Comparison of ENCODE assay signal across 19 cellular contexts in the genomic region with DNA sequence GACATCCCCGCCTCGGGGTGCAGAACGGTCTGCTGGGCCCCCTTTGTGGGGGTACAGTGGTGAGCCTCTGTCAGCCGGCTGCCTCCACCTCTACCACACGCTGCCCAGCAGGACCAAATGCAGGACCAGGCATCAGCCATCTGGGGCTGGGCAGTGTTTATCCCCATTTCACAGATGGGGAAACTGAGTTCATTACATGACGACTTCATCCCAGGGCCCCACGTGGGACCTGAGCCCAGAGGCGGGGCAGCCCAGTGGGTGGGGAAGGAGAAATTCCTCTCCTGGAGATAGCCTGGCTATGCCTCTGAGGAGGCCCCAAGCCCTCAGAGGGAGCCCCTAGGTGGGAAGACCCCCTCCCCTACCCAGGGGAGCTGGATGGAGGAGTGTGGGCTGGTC. TPM values are rescaled to one million over a fixed set of nuclear protein-coding genes. Genes with fewer than 3 reads are reported as not detected.
DNase-seq lines count a peak whose midpoint lies in the region; ATAC-seq, FAIRE-seq and TF ChIP-seq lines count a peak whose summit lies in the region.
"Had no signal": no experiment of that assay in that cellular context is flagged by ENCODE, and none has a peak within 500 bp of the region (broad histone marks: within the 10 kb centered on the region; RNA-seq: fewer than 3 reads in every experiment).

No MANE protein-coding gene starts in this region.

- TF ChIP-seq CTCF in kidney (IDR thresholded peaks at IDR 0.05; ENCODE audit: borderline replicate concordance, extremely low read depth, insufficient read depth) (no peak), thyroid gland (IDR thresholded peaks at IDR 0.05) (no peak), H9 (conservative IDR thresholded peaks at IDR 0.05) (no peak), transverse colon (IDR thresholded peaks at IDR 0.05) (no peak)

- H3K4me3 ChIP-seq in Karpas-422 (ENCODE audit: low read length) (peak overlapping the region; percentile 22; the same call in 1 of the 2 replicates), kidney (ENCODE audit: low read length in 2 of 2) (no peak overlapping the region), thyroid gland (replicated peaks in 1 of 3) (peak overlapping the region in 1 of 3 donors; percentile 23), transverse colon (no peak overlapping the region)
- H3K4me3 ChIP-seq: GM23248 had no signal

- TF ChIP-seq POLR2A in thyroid gland (IDR thresholded peaks at IDR 0.05): no peak
- TF ChIP-seq POLR2A in transverse colon (IDR thresholded peaks at IDR 0.05): no peak

- no peak overlapping the region for H3K27ac Mint-ChIP-seq in H9
- no peak overlapping the region for H3K27ac Mint-ChIP-seq in natural killer cell treated with Interleukin-12 subunit alpha and Interleukin-12 subunit beta and Interleukin-15 and Interleukin-18, amount 100 ng/mL, for 72 hours
- H3K27ac Mint-ChIP-seq: CD4-positive, alpha-beta memory T cell; IgD-negative memory B cell had no signal

- no peak overlapping the region for H2BK12ac ChIP-seq in H9 (ENCODE audit: insufficient read length, low read depth, low read length)

- no peak overlapping the region for H3T11ph ChIP-seq in H9 (ENCODE audit: low read length)

- H2BK20ac ChIP-seq in H9 (ENCODE audit: low read depth, low read length, poor library complexity, severe bottlenecking): no peak overlapping the region

- H3K4me2 ChIP-seq in Karpas-422 (ENCODE audit: low read depth, low read length, poor library complexity, severe bottlenecking) (peak overlapping the region; percentile 67), H9 (ENCODE audit: insufficient read depth, insufficient read length, low read length) (no peak overlapping the region)

- H4K8ac ChIP-seq in H9 (replicated peaks; ENCODE audit: insufficient read length, low read depth, low read length): no peak overlapping the region

- no peak overlapping the region for H3K56ac ChIP-seq in H9 (ENCODE audit: insufficient read length, low read depth, low read length)

- H2AFZ ChIP-seq in Karpas-422 (ENCODE audit: low read length): no peak overlapping the region
- no peak overlapping the region for H2AFZ ChIP-seq in H9 (ENCODE audit: low read length)
- H2AFZ ChIP-seq: GM23248 had no signal

- H3K9me3 ChIP-seq in Karpas-422 (ENCODE audit: low read length) (peaks cover 8% of the 10 kb centered on the region), kidney (ENCODE audit: control insufficient read depth in 1 of 2, low read length in 2 of 2) (peaks cover 2 to 7% of the 10 kb centered on the region in 2 donors), thyroid gland (no peaks in the 10 kb centered on the region), H9 (ENCODE audit: control insufficient read depth, low read depth, low read length) (no peaks in the 10 kb centered on the region), transverse colon (peaks cover 0 to 5% of the 10 kb centered on the region in 2 donors)

- peaks cover 2 to 15% (median 2%) of the 10 kb centered on the region in 3 experiments; a peak in 6 of 7 replicates for H3K36me3 Mint-ChIP-seq in H9 (ENCODE audit: insufficient read depth in 1 of 3, low read depth in 3 of 3)
- peaks cover 2% of the 10 kb centered on the region for H3K36me3 Mint-ChIP-seq in natural killer cell treated with Interleukin-12 subunit alpha and Interleukin-12 subunit beta and Interleukin-15 and Interleukin-18, amount 100 ng/mL, for 72 hours
- H3K36me3 Mint-ChIP-seq: CD4-positive, alpha-beta memory T cell; IgD-negative memory B cell had no signal

- in situ Hi-C loops in transverse colon (cut with MboI; ENCODE audit: low pct_ligation_motif_present in 1 of 4, low pct_unique_long_range_greater_than_20kb in 1 of 4, low sequenced_read_pairs in 3 of 4): no loop called here

- TF ChIP-seq EP300 in transverse colon (IDR thresholded peaks at IDR 0.05; ENCODE audit: low read depth): no peak

- H3K4me1 Mint-ChIP-seq in H9: no peaks in the 10 kb centered on the region
- H3K4me1 Mint-ChIP-seq in natural killer cell treated with Interleukin-12 subunit alpha and Interleukin-12 subunit beta and Interleukin-15 and Interleukin-18, amount 100 ng/mL, for 72 hours (ENCODE audit: low read depth in 2 of 2): peaks cover 3 to 10% of the 10 kb centered on the region in 2 donors

- H4K91ac ChIP-seq in H9 (ENCODE audit: insufficient read length, low read depth, low read length): no peak overlapping the region

- peaks cover 5% of the 10 kb centered on the region; the same call in 1 of the 2 replicates for H3K27me3 Mint-ChIP-seq in H9 (ENCODE audit: low read depth)
- no peaks in the 10 kb centered on the region for H3K27me3 Mint-ChIP-seq in natural killer cell treated with Interleukin-12 subunit alpha and Interleukin-12 subunit beta and Interleukin-15 and Interleukin-18, amount 100 ng/mL, for 72 hours

- H3K23me2 ChIP-seq in H9 (ENCODE audit: insufficient read length, low read depth, low read length, poor library complexity, severe bottlenecking): no peaks in the 10 kb centered on the region

- H2AK5ac ChIP-seq in H9 (ENCODE audit: insufficient read length, low read length): no peak overlapping the region

- H3K4me3 Mint-ChIP-seq in H9: no peak overlapping the region
- H3K4me3 Mint-ChIP-seq in natural killer cell treated with Interleukin-12 subunit alpha and Interleukin-12 subunit beta and Interleukin-15 and Interleukin-18, amount 100 ng/mL, for 72 hours: no peak overlapping the region
- H3K4me3 Mint-ChIP-seq: CD4-positive, alpha-beta memory T cell had no signal

- H2BK5ac ChIP-seq in H9 (ENCODE audit: insufficient read length, low read length): no peak overlapping the region

- H3K36me3 ChIP-seq in Karpas-422 (ENCODE audit: insufficient read depth, low read length) (no peaks in the 10 kb centered on the region; the same call in 1 of the 2 replicates), kidney (ENCODE audit: control insufficient read depth in 1 of 2, insufficient read depth in 2 of 2, low read length in 2 of 2) (no peaks in the 10 kb centered on the region), thyroid gland (no peaks in the 10 kb centered on the region), transverse colon (no peaks in the 10 kb centered on the region)
- H3K36me3 ChIP-seq: BE2C had no signal

- no peak overlapping the region for H3K18ac ChIP-seq in H9 (ENCODE audit: insufficient read length, low read depth, low read length)

- H3K27me3 ChIP-seq in Karpas-422 (ENCODE audit: low read length) (no peaks in the 10 kb centered on the region), thyroid gland (no peaks in the 10 kb centered on the region), H9 (ENCODE audit: insufficient read depth, low read length) (no peaks in the 10 kb centered on the region), transverse colon (peaks cover 18% of the 10 kb centered on the region)
- H3K27me3 ChIP-seq: BE2C had no signal

- H3K27ac ChIP-seq in Karpas-422 (ENCODE audit: low read length): no peak overlapping the region
- no peak overlapping the region for H3K27ac ChIP-seq in kidney (ENCODE audit: low read depth in 2 of 2, low read length in 2 of 2)
- H3K27ac ChIP-seq in thyroid gland: peak overlapping the region; percentile 21 to 61 (median 46)
- H3K27ac ChIP-seq in H9 (ENCODE audit: insufficient read length, low read depth, low read length): no peak overlapping the region
- no peak overlapping the region for H3K27ac ChIP-seq in transverse colon
- H3K27ac ChIP-seq: GM23248 had no signal

- peak; percentile 9 for DNase-seq in Right ventricle myocardium inferior (ENCODE audit: missing footprints)
- DNase-seq in Right ventricle myocardium superior: no peak
- no peak for DNase-seq in Karpas-422
- DNase-seq in kidney: peak; percentile 68
- no peak for DNase-seq in thyroid gland
- DNase-seq in H9: no peak
- DNase-seq in natural killer cell treated with Interleukin-12 subunit alpha and Interleukin-12 subunit beta and Interleukin-15 and Interleukin-18, amount 100 ng/mL, for 72 hours (ENCODE audit: low spot score): no peak
- no peak for DNase-seq in transverse colon
- DNase-seq: 8988T; CD4-positive, alpha-beta memory T cell; EL; GM23248; NCI-H1105 treated with DMSO at 0.1 percent for 48 hours; NCI-H2081 treated with DMSO at 0.1 percent for 48 hours had no signal

- H3K4me1 ChIP-seq in Karpas-422 (ENCODE audit: low read length) (peaks cover 67% of the 10 kb centered on the region), kidney (ENCODE audit: control insufficient read depth in 1 of 2, insufficient read depth in 1 of 2, low read depth in 1 of 2, low read length in 2 of 2) (peaks cover 0 to 9% of the 10 kb centered on the region in 2 donors), thyroid gland (peaks cover 28 to 38% of the 10 kb centered on the region in 2 donors), H9 (ENCODE audit: insufficient read depth, low read length) (no peaks in the 10 kb centered on the region), transverse colon (peaks cover 0 to 10% (median 3%) of the 10 kb centered on the region in 4 donors)

- peak overlapping the region; percentile 37; the same call in 1 of the 2 replicates for H3K9ac ChIP-seq in Karpas-422 (ENCODE audit: low read length)
- no peak overlapping the region for H3K9ac ChIP-seq in kidney (ENCODE audit: low read length in 2 of 2)
- no peak overlapping the region for H3K9ac ChIP-seq in H9 (ENCODE audit: extremely low read depth, insufficient read length, low read length)
- H3K9ac ChIP-seq: GM23248 had no signal

- no peak overlapping the region for H3K4ac ChIP-seq in H9 (ENCODE audit: low read depth, low read length)

- H3K9me3 Mint-ChIP-seq in H9: peaks cover 9% of the 10 kb centered on the region in 2 experiments
- peaks cover 2% of the 10 kb centered on the region for H3K9me3 Mint-ChIP-seq in natural killer cell treated with Interleukin-12 subunit alpha and Interleukin-12 subunit beta and Interleukin-15 and Interleukin-18, amount 100 ng/mL, for 72 hours

- H2BK15ac ChIP-seq in H9 (ENCODE audit: low read depth, low read length): no peak overlapping the region

- H3K9me2 ChIP-seq in Karpas-422 (replicated peaks; ENCODE audit: insufficient read depth, low read length): no peaks in the 10 kb centered on the region

- H3K79me2 ChIP-seq in Karpas-422 (ENCODE audit: low read length): no peaks in the 10 kb centered on the region
- H3K79me2 ChIP-seq in H9 (ENCODE audit: insufficient read depth, low read length): no peaks in the 10 kb centered on the region

- H2BK120ac ChIP-seq in H9 (ENCODE audit: low read depth, low read length, poor library complexity, severe bottlenecking): no peak overlapping the region

- H3K14ac ChIP-seq in H9 (ENCODE audit: insufficient read depth, low read length): no peak overlapping the region

- 61% methylated on average over 4 of the region's 8 CpGs for WGBS in thyroid gland, 2 donors
- no CpG with 5 or more reads among the region's 8 CpGs for WGBS in H9 (ENCODE audit: extremely low coverage, insufficient read length, low lambda C conversion rate)
- WGBS in transverse colon (ENCODE audit: low coverage in 1 of 2), 2 donors: 63% methylated on average over 7 of the region's 8 CpGs; no CpG with 5 or more reads in 1 of the 2 donors

- ATAC-seq in Right ventricle myocardium inferior (no peak), Right ventricle myocardium superior (ENCODE audit: poor library complexity) (no peak)
- ATAC-seq in natural killer cell treated with Interleukin-12 subunit alpha and Interleukin-12 subunit beta and Interleukin-15 and Interleukin-18, amount 100 ng/mL, for 72 hours: no peak

- H4K20me1 ChIP-seq in Karpas-422 (ENCODE audit: insufficient read depth, low read depth, low read length) (no peaks in the 10 kb centered on the region), H9 (ENCODE audit: control insufficient read depth, insufficient read depth, insufficient read length) (no peaks in the 10 kb centered on the region)

- no peaks in the 10 kb centered on the region for H3K79me1 ChIP-seq in H9 (ENCODE audit: insufficient read depth, low read depth, low read length, poor library complexity, severe bottlenecking)

- no peak overlapping the region for H4K5ac ChIP-seq in H9 (ENCODE audit: insufficient read length, low read depth, low read length)

- FAIRE-seq in kidney (lab: Jason Lieb, UNC): no peak
- FAIRE-seq: GM12891, HTR-8/SVneo had no signal

- H3K23ac ChIP-seq in H9 (ENCODE audit: insufficient read length, low read depth, low read length): no peak overlapping the region

- intact Hi-C loops in Right ventricle myocardium inferior (cut with DNase I) (no loop called here), Right ventricle myocardium superior (cut with DNase I) (no loop called here), kidney (cut with DNase I) (no loop called here), thyroid gland (cut with DNase I) (no loop called here), transverse colon (cut with DNase I; ENCODE audit: low total_unique reads) (no loop called here)

RNA-seq across cellular contexts. Expression of gene CCDC187, which starts 7.1 kb away (rescaled TPM):
- total RNA-seq in Right ventricle myocardium inferior: not detected
- total RNA-seq in Right ventricle myocardium superior: not detected
- total RNA-seq in Karpas-422 (2014; rRNA removed; shearing (Covaris generic); ENCODE audit: low replicate concordance): 0.34 and 0.43 TPM in 2 replicates
- 2.3 TPM for total RNA-seq in kidney
- 0.84 TPM for polyA plus RNA-seq in kidney (ENCODE audit: insufficient read depth, low read depth, low replicate concordance)
- 1 to 10 TPM; 5.2 to 9.1 (median 6.2) TPM for total RNA-seq in thyroid gland
- total RNA-seq in H9 (2021): 0.07 and 0.09 TPM in 2 replicates
- not detected for total RNA-seq in natural killer cell treated with Interleukin-12 subunit alpha and Interleukin-12 subunit beta and Interleukin-15 and Interleukin-18, amount 100 ng/mL, for 72 hours
- 1 to 10 TPM in 1 of 4 donors, under 1 TPM in 2, not detected in 1; 0.40 to 1.1 (median 0.41) TPM for total RNA-seq in transverse colon
- total RNA-seq: CD4-positive, alpha-beta memory T cell; GM23248 had no signal
- polyA plus RNA-seq: AG04450; CD4-positive, alpha-beta memory T cell; GM23248 had no signal

RNA-seq across cellular contexts. Expression of gene GPSM1, which starts 16.3 kb away (rescaled TPM):
- total RNA-seq in Right ventricle myocardium inferior (48.6 TPM), Right ventricle myocardium superior (50.3 TPM), kidney (11.6 TPM), thyroid gland (10 to 100 TPM in 3 of 4 donors, 1 to 10 TPM in 1; 5.9 to 18.1 (median 12.2) TPM), H9 (2021) (22.1 and 24.7 TPM in 2 replicates), transverse colon (1 to 10 TPM; 2.3 to 8.6 (median 7.0) TPM)
- total RNA-seq in Karpas-422 (2014; rRNA removed; shearing (Covaris generic); ENCODE audit: low replicate concordance): 11.7 and 38.4 TPM in 2 replicates
- 11.9 TPM for polyA plus RNA-seq in kidney (ENCODE audit: insufficient read depth, low read depth, low replicate concordance)
- 1 to 10 TPM; 1.7 to 2.3 TPM for total RNA-seq in natural killer cell treated with Interleukin-12 subunit alpha and Interleukin-12 subunit beta and Interleukin-15 and Interleukin-18, amount 100 ng/mL, for 72 hours
- polyA plus RNA-seq: IgD-negative memory B cell had no signal

RNA-seq across cellular contexts. Expression of gene DNLZ, which starts 52.5 kb away (rescaled TPM):
- total RNA-seq in Right ventricle myocardium inferior (40.6 TPM), Right ventricle myocardium superior (39.9 TPM), kidney (22.1 TPM), thyroid gland (10 to 100 TPM; 16.2 to 58.4 (median 23.1) TPM), H9 (2021) (22.3 and 24.8 TPM in 2 replicates), transverse colon (10 to 100 TPM in 2 of 4 donors, 1 to 10 TPM in 2; 6.7 to 17.3 (median 10.4) TPM)
- 40.1 and 104 TPM in 2 replicates for total RNA-seq in Karpas-422 (2014; rRNA removed; shearing (Covaris generic); ENCODE audit: low replicate concordance)
- 30.4 TPM for polyA plus RNA-seq in kidney (ENCODE audit: insufficient read depth, low read depth, low replicate concordance)
- 10 to 100 TPM; 30.0 to 41.2 TPM for total RNA-seq in natural killer cell treated with Interleukin-12 subunit alpha and Interleukin-12 subunit beta and Interleukin-15 and Interleukin-18, amount 100 ng/mL, for 72 hours

Comparison
In these comparisons a context has a peak if more than half of its experiments do, and no peak if none do; other contexts are left out.
1. DNase-seq: peak in Right ventricle myocardium inferior (single experiment) and kidney (single experiment); none in Right ventricle myocardium superior (single experiment), Karpas-422 (single experiment), thyroid gland (0 of 2), H9 (single experiment), natural killer cell treated with Interleukin-12 subunit alpha and Interleukin-12 subunit beta and Interleukin-15 and Interleukin-18, amount 100 ng/mL, for 72 hours (single experiment) and transverse colon (single experiment).
2. H3K27ac ChIP-seq: peak in thyroid gland (3 of 3); none in Karpas-422 (single experiment), kidney (0 of 2), H9 (single experiment) and transverse colon (0 of 4).